ENCODE assay signal across 8 cellular contexts in genomic region chr12:113965951-113966797, GRCh38. TPM values are rescaled to one million over a fixed set of nuclear protein-coding genes. Genes with fewer than 3 reads are reported as not detected.
DNase-seq lines count a peak whose midpoint lies in the region; ATAC-seq lines count a peak whose summit lies in the region.

RBM19 (minus strand) TSS chr12:113966325; CDS start chr12:113966227, 98 bp downstream.

- no peaks in the 10 kb centered on the region for H3K9me3 ChIP-seq in HUES48 (ENCODE audit: control insufficient read depth, insufficient read depth, low read length)
- H3K9me3 ChIP-seq in NT2/D1 (ENCODE audit: insufficient read depth, low read length), result no peaks in the 10 kb centered on the region
- H3K9me3 ChIP-seq in endocrine pancreas (ENCODE audit: control insufficient read depth, low read length), result no peaks in the 10 kb centered on the region
- H3K9me3 ChIP-seq in mesenchymal stem cell (ENCODE audit: control insufficient read depth, low read length), result no peaks in the 10 kb centered on the region

- no peak within 1 kb of the TSS for H2BK12ac ChIP-seq in mesenchymal stem cell (ENCODE audit: low read length in 2 of 2)

- peaks cover 3% of the 10 kb centered on the region; the same call in 1 of the 2 replicates for H3K4me1 ChIP-seq in HUES48 (ENCODE audit: control insufficient read depth, insufficient read depth, low read length)
- no peaks in the 10 kb centered on the region for H3K4me1 ChIP-seq in NT2/D1 (ENCODE audit: insufficient read depth, insufficient read length)
- H3K4me1 ChIP-seq in endocrine pancreas (ENCODE audit: control insufficient read depth, insufficient read depth, low read length), result peaks cover 5% of the 10 kb centered on the region
- H3K4me1 ChIP-seq in mesenchymal stem cell (ENCODE audit: control insufficient read depth, insufficient read depth, low read depth, low read length), result peaks cover 6% of the 10 kb centered on the region

- peaks cover 50% of the 10 kb centered on the region for H3K4me1 Mint-ChIP-seq in activated CD8-positive, alpha-beta memory T cell treated with anti-CD3 and anti-CD28 coated beads, Interleukin-2, amount 10 ng/mL, durations not matched to agents 7 days and 5 days

- peak within 1 kb of the TSS; percentile 39 for H2AFZ ChIP-seq in mesenchymal stem cell (ENCODE audit: low read depth, low read length)

- H3K4me3 ChIP-seq in HUES48 (ENCODE audit: low read depth, low read length), result peak within 1 kb of the TSS; percentile 87
- peak within 1 kb of the TSS; percentile 79 for H3K4me3 ChIP-seq in NT2/D1 (ENCODE audit: insufficient read length, low read depth)
- peak within 1 kb of the TSS; percentile 93 for H3K4me3 ChIP-seq in endocrine pancreas (ENCODE audit: control insufficient read depth, insufficient read depth, low read length)
- peak within 1 kb of the TSS; percentile 76 to 97 for H3K4me3 ChIP-seq in mesenchymal stem cell (ENCODE audit: insufficient read depth in 1 of 2, low read depth in 1 of 2, low read length in 2 of 2)

- peak within 1 kb of the TSS; percentile 92 for H4K8ac ChIP-seq in mesenchymal stem cell (ENCODE audit: low read length)

- H3K27ac Mint-ChIP-seq in activated CD8-positive, alpha-beta memory T cell treated with anti-CD3 and anti-CD28 coated beads, Interleukin-2, amount 10 ng/mL, durations not matched to agents 7 days and 5 days, result peak within 1 kb of the TSS; percentile 97

- no peak within 1 kb of the TSS for H3K23ac ChIP-seq in mesenchymal stem cell (ENCODE audit: low read length in 2 of 2)

- 3% methylated on average over 38 of the region's 46 CpGs for WGBS in mesenchymal stem cell

- H3K4me3 Mint-ChIP-seq in activated CD8-positive, alpha-beta memory T cell treated with anti-CD3 and anti-CD28 coated beads, Interleukin-2, amount 10 ng/mL, durations not matched to agents 7 days and 5 days, result peak within 1 kb of the TSS; percentile 96

- H3K27me3 Mint-ChIP-seq in activated CD8-positive, alpha-beta memory T cell treated with anti-CD3 and anti-CD28 coated beads, Interleukin-2, amount 10 ng/mL, durations not matched to agents 7 days and 5 days, result no peaks in the 10 kb centered on the region

- peak within 1 kb of the TSS; percentile 93 for H3K4me2 ChIP-seq in mesenchymal stem cell (ENCODE audit: low read length, poor library complexity, severe bottlenecking)

- H3K27ac ChIP-seq in HUES48 (ENCODE audit: low read depth, low read length) (peak within 1 kb of the TSS; percentile 72), mesenchymal stem cell (ENCODE audit: low read length, poor library complexity, severe bottlenecking) (no peak within 1 kb of the TSS)

- no peak within 1 kb of the TSS for H2AK5ac ChIP-seq in mesenchymal stem cell (ENCODE audit: low read length, severe bottlenecking)

- CTCF ChIA-PET in activated CD8-positive, alpha-beta memory T cell treated with anti-CD3 and anti-CD28 coated beads, Interleukin-2, amount 10 ng/mL, durations not matched to agents 7 days and 5 days (lab: Charles Lee), result interaction anchor here (0.6 to 3.5 kb wide), 7 partner anchors 9 to 896 kb away, joined by 3 to 32 read pairs (median 3); no protein-coding TSS in a partner anchor

- peaks cover 22% of the 10 kb centered on the region for H3K79me1 ChIP-seq in mesenchymal stem cell (replicated peaks; ENCODE audit: low read length, poor library complexity, severe bottlenecking)

- H3K4ac ChIP-seq in mesenchymal stem cell (ENCODE audit: low read depth in 1 of 2, low read length in 2 of 2), result peak within 1 kb of the TSS; percentile 11 to 15

- H2BK120ac ChIP-seq in mesenchymal stem cell (ENCODE audit: low read depth, low read length), result peak within 1 kb of the TSS; percentile 68

- no peaks in the 10 kb centered on the region for H3K9me3 Mint-ChIP-seq in activated CD8-positive, alpha-beta memory T cell treated with anti-CD3 and anti-CD28 coated beads, Interleukin-2, amount 10 ng/mL, durations not matched to agents 7 days and 5 days (ENCODE audit: low read depth)

- H2BK15ac ChIP-seq in mesenchymal stem cell (ENCODE audit: low read depth, poor library complexity, severe bottlenecking), result no peak within 1 kb of the TSS

- peaks cover 28% of the 10 kb centered on the region for H3K36me3 ChIP-seq in HUES48 (ENCODE audit: control insufficient read depth, insufficient read depth, low read length)
- peaks cover 33% of the 10 kb centered on the region for H3K36me3 ChIP-seq in NT2/D1 (ENCODE audit: insufficient read depth, insufficient read length, low read length)
- no peaks in the 10 kb centered on the region for H3K36me3 ChIP-seq in endocrine pancreas (ENCODE audit: control insufficient read depth, insufficient read depth, low read length)
- H3K36me3 ChIP-seq in mesenchymal stem cell (ENCODE audit: control insufficient read depth in 1 of 2, insufficient read depth in 2 of 2, low read depth in 1 of 2, low read length in 2 of 2), result peaks cover 9 to 11% of the 10 kb centered on the region in 2 experiments

- H4K91ac ChIP-seq in mesenchymal stem cell (ENCODE audit: low read length), result no peak within 1 kb of the TSS

- H3K9ac ChIP-seq in HUES48 (ENCODE audit: low read depth, low read length) (peak within 1 kb of the TSS; percentile 81), NT2/D1 (ENCODE audit: insufficient read length, low read depth) (peak within 1 kb of the TSS; percentile 76), endocrine pancreas (ENCODE audit: control insufficient read depth, insufficient read depth, low read length) (peak within 1 kb of the TSS; percentile 85), mesenchymal stem cell (ENCODE audit: low read length) (peak within 1 kb of the TSS; percentile 91)

- ATAC-seq in GM21390 (IDR thresholded peaks at IDR 0.05; ENCODE audit: unreplicated experiment), result peak; percentile 96
- ATAC-seq in activated CD8-positive, alpha-beta memory T cell treated with anti-CD3 and anti-CD28 coated beads, Interleukin-2, amount 10 ng/mL, durations not matched to agents 7 days and 5 days, result peak; percentile 97

- H2BK5ac ChIP-seq in mesenchymal stem cell (ENCODE audit: low read depth, low read length, poor library complexity, severe bottlenecking), result no peak within 1 kb of the TSS

- peaks cover 17% of the 10 kb centered on the region for H3K36me3 Mint-ChIP-seq in activated CD8-positive, alpha-beta memory T cell treated with anti-CD3 and anti-CD28 coated beads, Interleukin-2, amount 10 ng/mL, durations not matched to agents 7 days and 5 days

- peak; percentile 98 for DNase-seq in D341Med (ENCODE audit: low spot score)
- peak; percentile 98 for DNase-seq in NT2/D1 (ENCODE audit: low read depth, low spot score)
- DNase-seq in activated CD8-positive, alpha-beta memory T cell treated with anti-CD3 and anti-CD28 coated beads, Interleukin-2, amount 10 ng/mL, durations not matched to agents 7 days and 5 days, result peak; percentile 98
- peak; percentile 97 for DNase-seq in mesenchymal stem cell
- peak; percentile 93 for DNase-seq in stimulated activated CD8-positive, alpha-beta memory T cell treated with anti-CD3 and anti-CD28 coated beads, Interleukin-12 subunit alpha, Interleukin-12 subunit beta, amount 100 ng/mL, for 4 hours (ENCODE audit: low read depth)

- H3K27me3 ChIP-seq in HUES48 (ENCODE audit: control insufficient read depth, insufficient read depth, low read length) (no peaks in the 10 kb centered on the region), NT2/D1 (ENCODE audit: insufficient read depth, insufficient read length) (peaks cover 9% of the 10 kb centered on the region), endocrine pancreas (ENCODE audit: control insufficient read depth, insufficient read depth, low read length) (no peaks in the 10 kb centered on the region), mesenchymal stem cell (ENCODE audit: control insufficient read depth in 1 of 2, insufficient read depth in 1 of 2, low read length in 2 of 2) (peaks cover 7 to 10% of the 10 kb centered on the region in 2 experiments)

- H3K14ac ChIP-seq in mesenchymal stem cell (ENCODE audit: low read length in 2 of 2), result no peak within 1 kb of the TSS

- H3K18ac ChIP-seq in mesenchymal stem cell (ENCODE audit: low read depth in 1 of 2, low read length in 2 of 2), result peak within 1 kb of the TSS in 1 of 2 experiments; percentile 61

RNA-seq across cellular contexts. Expression of gene RBM19, which starts in this region (rescaled TPM):
- 10 to 100 TPM; 39.8 to 55.7 TPM for total RNA-seq in activated CD8-positive, alpha-beta memory T cell treated with anti-CD3 and anti-CD28 coated beads, Interleukin-2, amount 10 ng/mL, durations not matched to agents 7 days and 5 days
- polyA plus RNA-seq in mesenchymal stem cell (2013, experiment 1 of 2), result 18.0 TPM
- polyA plus RNA-seq in mesenchymal stem cell (2013, experiment 2 of 2), result 17.6 TPM
